ENCODE assay signal across 9 cellular contexts in genomic region chr22:46050916-46051614, GRCh38.
A peak's percentile ranks its signal among the peaks of the same experiment; 100 is the strongest.
DNase-seq lines count a peak whose midpoint lies in the region; ATAC-seq, FAIRE-seq and TF ChIP-seq lines count a peak whose summit lies in the region.
"Had no signal": no experiment of that assay in that cellular context is flagged by ENCODE, and none has a peak within 500 bp of the region (broad histone marks: within the 10 kb centered on the region; RNA-seq: fewer than 3 reads in every experiment).

No MANE protein-coding gene starts in this region.

- 70 to 81% methylated on average over 11 of the region's 11 CpGs for WGBS in body of pancreas, 2 donors
- 40% methylated on average over 1 of the region's 11 CpGs for WGBS in HepG2 (ENCODE audit: low lambda C conversion rate)

- TF ChIP-seq POLR2A in Peyer's patch (IDR thresholded peaks at IDR 0.05) (no peak), body of pancreas (IDR thresholded peaks at IDR 0.05) (no peak), HepG2 (IDR thresholded peaks at IDR 0.05; ENCODE audit: insufficient read depth in 1 of 2, low read depth in 2 of 2, low read length in 2 of 2) (no peak)

- no peak overlapping the region for H3K9ac ChIP-seq in HepG2 (ENCODE audit: insufficient read depth, low read depth, low read length)

- CTCF ChIA-PET in HepG2 (lab: Yijun Ruan, JAX; ENCODE audit: low intra/inter-chr PET ratio, low total read pairs) = no interaction called here

- H3K36me3 Mint-ChIP-seq in stimulated activated naive B cell treated with anti-CD40 and anti-IgM and Interleukin-4, amounts not matched to agents 10 μg/mL and 1 μg/mL and 100 μg/mL, for 72 hours = no peaks in the 10 kb centered on the region

- DNase-seq in Peyer's patch (peak in 2 of 3 donors; percentile 42 to 43), body of pancreas (peak in 3 of 4 donors; percentile 5 to 13 (median 11)), HepG2 (ENCODE audit: low spot score) (no peak), superior temporal gyrus (ENCODE audit: extremely low spot score) (no peak), kidney glomerular epithelial cell (lab: John Stamatoyannopoulos, UW) (no peak)
- DNase-seq in stimulated activated naive B cell treated with anti-CD40 and anti-IgM and Interleukin-4, amounts not matched to agents 10 μg/mL and 1 μg/mL and 100 μg/mL, for 72 hours = no peak
- DNase-seq in NK-92 treated with Interleukin-12 subunit alpha and Interleukin-12 subunit beta, amount 100 ng/mL, for 24 hours (lab: John Stamatoyannopoulos, UW) = no peak
- DNase-seq: activated T-cell treated with anti-CD3 and anti-CD28 coated beads, Interleukin-2, amount 50 U/mL, for 72 hours; NCI-H2171 treated with DMSO at 0.1 percent for 48 hours had no signal

- no peaks in the 10 kb centered on the region for H4K20me1 ChIP-seq in HepG2 (ENCODE audit: insufficient read depth, low read length)

- H3K4me1 ChIP-seq in Peyer's patch (peaks cover 0 to 55% (median 19%) of the 10 kb centered on the region in 4 donors), body of pancreas (peaks cover 90% of the 10 kb centered on the region), HepG2 (ENCODE audit: insufficient read depth, low read length) (no peaks in the 10 kb centered on the region)

- no peaks in the 10 kb centered on the region for H3K79me2 ChIP-seq in HepG2 (ENCODE audit: insufficient read depth, low read length)

- H3K27me3 ChIP-seq in Peyer's patch (no peaks in the 10 kb centered on the region), body of pancreas (no peaks in the 10 kb centered on the region), HepG2 (ENCODE audit: control insufficient read depth in 1 of 2, insufficient read depth in 2 of 2, low read length in 2 of 2) (peaks cover 30 to 85% of the 10 kb centered on the region in 2 experiments)

- TF ChIP-seq EP300 in HepG2 (IDR thresholded peaks at IDR 0.05; ENCODE audit: low read depth in 2 of 2, low read length in 2 of 2) (no peak), HepG2 (CRISPR knock-in tag; IDR thresholded peaks at IDR 0.05; ENCODE audit: borderline replicate concordance) (no peak)

- TF ChIP-seq RAD21 in HepG2 (CRISPR knock-in tag; IDR thresholded peaks at IDR 0.05) = no peak

- no peaks in the 10 kb centered on the region for H3K27me3 Mint-ChIP-seq in stimulated activated naive B cell treated with anti-CD40 and anti-IgM and Interleukin-4, amounts not matched to agents 10 μg/mL and 1 μg/mL and 100 μg/mL, for 72 hours

- BruUV-seq in HepG2 (replicated peaks; lab: Mats Ljungman, UMichigan) = no TSS peak

- peak overlapping the region; percentile 76 for H3K27ac Mint-ChIP-seq in stimulated activated naive B cell treated with anti-CD40 and anti-IgM and Interleukin-4, amounts not matched to agents 10 μg/mL and 1 μg/mL and 100 μg/mL, for 72 hours
- H3K27ac Mint-ChIP-seq: activated T-cell treated with anti-CD3 and anti-CD28 coated beads, Interleukin-2, amount 50 U/mL, for 72 hours had no signal

- intact Hi-C loops in body of pancreas (cut with DNase I) = no loop called here
- intact Hi-C loops in HepG2 (cut with micrococcal nuclease; ENCODE audit: unreplicated experiment) = no loop called here

- H3K4me3 ChIP-seq in Peyer's patch = no peak overlapping the region
- H3K4me3 ChIP-seq in body of pancreas = no peak overlapping the region
- no peak overlapping the region for H3K4me3 ChIP-seq in HepG2 (replicated peaks in 1 of 3; ENCODE audit: insufficient read depth in 1 of 3, low read depth in 2 of 3, low read length in 3 of 3)

- H3K9me3 ChIP-seq in Peyer's patch (no peaks in the 10 kb centered on the region), body of pancreas (no peaks in the 10 kb centered on the region), HepG2 (ENCODE audit: low read length) (no peaks in the 10 kb centered on the region)

- peaks cover 32 to 64% of the 10 kb centered on the region in 2 donors for H3K4me1 Mint-ChIP-seq in stimulated activated naive B cell treated with anti-CD40 and anti-IgM and Interleukin-4, amounts not matched to agents 10 μg/mL and 1 μg/mL and 100 μg/mL, for 72 hours

- ATAC-seq in body of pancreas = no peak
- ATAC-seq in HepG2 = no peak
- ATAC-seq in stimulated activated naive B cell treated with anti-CD40 and anti-IgM and Interleukin-4, amounts not matched to agents 10 μg/mL and 1 μg/mL and 100 μg/mL, for 72 hours (replicated peaks) = no peak
- ATAC-seq: activated T-cell treated with anti-CD3 and anti-CD28 coated beads, Interleukin-2, amount 50 U/mL, for 72 hours had no signal

- no peak for FAIRE-seq in HepG2 (lab: Jason Lieb, UNC)

- H3K27ac ChIP-seq in Peyer's patch (peak overlapping the region; percentile 14 to 99 (median 79)), body of pancreas (peak overlapping the region; percentile 60 to 100 (median 98)), HepG2 (ENCODE audit: extremely low read length, insufficient read depth, low read length) (no peak overlapping the region)

- POLR2A ChIA-PET in HepG2 (lab: Yijun Ruan, JAX) = no interaction called here

- no peaks in the 10 kb centered on the region for H3K9me3 Mint-ChIP-seq in stimulated activated naive B cell treated with anti-CD40 and anti-IgM and Interleukin-4, amounts not matched to agents 10 μg/mL and 1 μg/mL and 100 μg/mL, for 72 hours
- H3K9me3 Mint-ChIP-seq: activated T-cell treated with anti-CD3 and anti-CD28 coated beads, Interleukin-2, amount 50 U/mL, for 72 hours had no signal

- no peak overlapping the region for H3K4me2 ChIP-seq in HepG2 (ENCODE audit: low read depth, low read length)

- no peak overlapping the region for H2AFZ ChIP-seq in HepG2 (ENCODE audit: low read length)

- H3K36me3 ChIP-seq in Peyer's patch = no peaks in the 10 kb centered on the region
- no peaks in the 10 kb centered on the region for H3K36me3 ChIP-seq in body of pancreas (replicated peaks in 1 of 2; ENCODE audit: insufficient read depth in 1 of 2, low read depth in 2 of 2)
- no peaks in the 10 kb centered on the region for H3K36me3 ChIP-seq in HepG2 (replicated peaks in 1 of 2; ENCODE audit: control insufficient read depth in 1 of 2, insufficient read depth in 2 of 2, low read length in 2 of 2)

- TF ChIP-seq CTCF in Peyer's patch (IDR thresholded peaks at IDR 0.05) = no peak
- TF ChIP-seq CTCF in body of pancreas (IDR thresholded peaks at IDR 0.05) = no peak
- no peak for TF ChIP-seq CTCF in HepG2 (CRISPR knock-in tag; IDR thresholded peaks at IDR 0.05)

- no peak overlapping the region for H3K4me3 Mint-ChIP-seq in stimulated activated naive B cell treated with anti-CD40 and anti-IgM and Interleukin-4, amounts not matched to agents 10 μg/mL and 1 μg/mL and 100 μg/mL, for 72 hours

- in situ Hi-C loops in HepG2 (cut with HindIII; ENCODE audit: extremely low pct_ligation_motif_present, low pct_unique_long_range_greater_than_20kb) = no loop called here

TF ChIP-seq in HepG2, 621 proteins besides CTCF, POLR2A, EP300 and RAD21:
- TF ChIP-seq E2F1 (CRISPR knock-in tag; IDR thresholded peaks at IDR 0.05) (no peak), NPAS2 (CRISPR knock-in tag; IDR thresholded peaks at IDR 0.05; ENCODE audit: borderline replicate concordance) (no peak), TFDP2 (CRISPR knock-in tag; IDR thresholded peaks at IDR 0.05) (no peak), RBM39 (IDR thresholded peaks at IDR 0.05; ENCODE audit: low read depth, low read length, poor library complexity, severe bottlenecking) (no peak), ZNF768 (CRISPR knock-in tag; IDR thresholded peaks at IDR 0.05) (peak; percentile 92), AKAP8 (CRISPR knock-in tag; IDR thresholded peaks at IDR 0.05) (no peak), ETS1 (CRISPR knock-in tag; IDR thresholded peaks at IDR 0.05) (no peak)

Comparison
In these comparisons a context has a peak if more than half of its experiments do, and no peak if none do; other contexts are left out.
1. DNase-seq: peak in Peyer's patch (2 of 3) and body of pancreas (3 of 4); none in HepG2 (single experiment), stimulated activated naive B cell treated with anti-CD40 and anti-IgM and Interleukin-4, amounts not matched to agents 10 μg/mL and 1 μg/mL and 100 μg/mL, for 72 hours (single experiment), superior temporal gyrus (single experiment), kidney glomerular epithelial cell (single experiment) and NK-92 treated with Interleukin-12 subunit alpha and Interleukin-12 subunit beta, amount 100 ng/mL, for 24 hours (single experiment).